In the genomic region with DNA sequence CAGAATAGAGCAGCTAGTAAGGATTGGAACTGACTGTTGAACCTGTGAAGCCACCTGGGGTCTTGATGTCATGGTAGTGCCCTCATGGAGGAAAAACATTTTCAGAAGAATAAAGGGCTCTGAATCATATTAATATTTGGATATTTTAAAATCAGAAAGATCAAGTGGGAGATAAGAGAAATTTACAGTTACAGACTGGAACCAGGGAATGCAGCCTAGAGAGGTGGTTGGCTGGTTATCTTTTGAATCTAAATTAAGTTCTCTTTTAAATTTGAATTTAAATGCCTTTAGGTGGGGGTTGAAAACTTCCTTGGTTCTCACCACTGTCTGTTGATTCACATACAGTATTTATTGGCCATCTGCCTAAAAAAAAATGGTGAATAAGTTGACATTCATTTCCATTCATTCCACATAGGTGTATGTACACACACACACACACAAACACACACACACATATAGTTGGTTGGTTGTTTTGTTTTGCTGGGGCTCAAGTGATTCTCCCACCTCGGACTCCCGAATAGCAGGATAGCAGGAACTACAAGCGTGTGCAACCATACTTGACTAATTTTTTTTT, we compare ENCODE assay signal across 20 cellular contexts. TPM values are rescaled to one million over a fixed set of nuclear protein-coding genes. Genes with fewer than 3 reads are reported as not detected.
DNase-seq lines count a peak whose midpoint lies in the region; ATAC-seq, FAIRE-seq and TF ChIP-seq lines count a peak whose summit lies in the region.
"Had no signal": no experiment of that assay in that cellular context is flagged by ENCODE, and none has a peak within 500 bp of the region (broad histone marks: within the 10 kb centered on the region; RNA-seq: fewer than 3 reads in every experiment).

No MANE protein-coding gene starts in this region.

- H3K23ac ChIP-seq in H1 (ENCODE audit: insufficient read length) (no peak overlapping the region), neuronal stem cell (ENCODE audit: low read depth, low read length, poor library complexity) (no peak overlapping the region)

- H3K79me1 ChIP-seq in H1 (ENCODE audit: low read depth, low read length) (no peaks in the 10 kb centered on the region), neuronal stem cell (ENCODE audit: low read depth, low read length) (peaks cover 4% of the 10 kb centered on the region)

- peak overlapping the region; percentile 25 for H2BK120ac ChIP-seq in H1 (replicated peaks; ENCODE audit: low read depth, low read length)
- no peak overlapping the region for H2BK120ac ChIP-seq in neuronal stem cell (ENCODE audit: low read depth, low read length)

- H3K27ac ChIP-seq in H1 (ENCODE audit: low read depth, low read length): no peak overlapping the region
- peak overlapping the region; percentile 53 for H3K27ac ChIP-seq in neuronal stem cell (replicated peaks; ENCODE audit: low read length)
- H3K27ac ChIP-seq in smooth muscle cell (ENCODE audit: low read depth): no peak overlapping the region
- H3K27ac ChIP-seq: heart right ventricle, ovary had no signal

- peak overlapping the region; percentile 48 to 56 for H3K4me2 ChIP-seq in H1 (ENCODE audit: insufficient read depth in 1 of 2, low read depth in 2 of 2, low read length in 2 of 2)
- H3K4me2 ChIP-seq in neuronal stem cell (ENCODE audit: insufficient read depth, low read length, poor library complexity, severe bottlenecking): no peak overlapping the region
- no peak overlapping the region for H3K4me2 ChIP-seq in smooth muscle cell

- FAIRE-seq in H1 (lab: Jason Lieb, UNC): no peak

- TF ChIP-seq RAD21 in H1 (IDR thresholded peaks at IDR 0.05 in 1 of 2, conservative IDR thresholded peaks at IDR 0.05 in 1 of 2; ENCODE audit: low read depth in 2 of 2, low read length in 2 of 2): no peak

- H3K79me2 ChIP-seq in H1 (ENCODE audit: control insufficient read depth in 1 of 2, insufficient read depth in 2 of 2, low read length in 2 of 2) (no peaks in the 10 kb centered on the region), smooth muscle cell (ENCODE audit: low read depth) (no peaks in the 10 kb centered on the region)

- H3F3A ChIP-seq in smooth muscle cell (ENCODE audit: low read depth): no peaks in the 10 kb centered on the region

- H2BK5ac ChIP-seq in H1 (ENCODE audit: low read depth, low read length): peak overlapping the region; percentile 35; the same call in 1 of the 2 replicates
- H2BK5ac ChIP-seq in neuronal stem cell (ENCODE audit: low read length): no peak overlapping the region

- H3K14ac ChIP-seq in H1 (ENCODE audit: insufficient read length) (no peak overlapping the region), neuronal stem cell (ENCODE audit: low read length) (no peak overlapping the region)

- H3K4me3 ChIP-seq in H7 (ENCODE audit: insufficient read depth, low read depth, low read length): peak overlapping the region; percentile 6; the same call in 1 of the 2 replicates
- H3K4me3 ChIP-seq in H1 (ENCODE audit: extremely low read depth in 1 of 4, insufficient read depth in 2 of 4, low read depth in 3 of 4, low read length in 4 of 4): peak overlapping the region in 1 of 4 experiments; percentile 44; a peak in 3 of 8 replicates
- no peak overlapping the region for H3K4me3 ChIP-seq in neuronal stem cell (ENCODE audit: low read length in 2 of 2)
- H3K4me3 ChIP-seq in smooth muscle cell: no peak overlapping the region
- no peak overlapping the region for H3K4me3 ChIP-seq in mucosa of descending colon
- H3K4me3 ChIP-seq: heart right ventricle, ovary had no signal

- H3K56ac ChIP-seq in H1 (replicated peaks; ENCODE audit: insufficient read length, low read depth, low read length): no peak overlapping the region

- H3K4me1 ChIP-seq in H1 (replicated peaks in 1 of 4; ENCODE audit: control insufficient read depth in 3 of 4, insufficient read depth in 4 of 4, low read length in 3 of 4) (peaks cover 0 to 12% (median 7%) of the 10 kb centered on the region in 4 experiments; a peak in 6 of 7 replicates), neuronal stem cell (ENCODE audit: control insufficient read depth in 2 of 2, insufficient read depth in 1 of 2, low read depth in 1 of 2, low read length in 2 of 2) (peaks cover 9 to 10% of the 10 kb centered on the region in 2 donors), smooth muscle cell (ENCODE audit: low read depth) (peaks cover 3% of the 10 kb centered on the region), mucosa of descending colon (ENCODE audit: low read depth) (no peaks in the 10 kb centered on the region)

- no peak for DNase-seq in H7
- DNase-seq in NCI-H226: peak; percentile 28
- DNase-seq in H1 (ENCODE audit: low read depth in 1 of 2, low spot score in 2 of 2): no peak
- DNase-seq in neuronal stem cell (ENCODE audit: low spot score): no peak
- DNase-seq in smooth muscle cell (lab: John Stamatoyannopoulos, UW; ENCODE audit: unreplicated experiment): no peak
- no peak for DNase-seq in mucosa of descending colon
- no peak for DNase-seq in hypothalamus (lab: John Stamatoyannopoulos, UW)
- DNase-seq: activated B cell treated with CpG ODN at 0.5 μM for 24 hours; activated naive CD4-positive, alpha-beta T cell treated with anti-CD3 and anti-CD28 coated beads, Interleukin-2, amount 50 U/mL, for 16 hours; activated T-cell treated with anti-CD3 and anti-CD28 coated beads, Interleukin-2, amount 50 U/mL, for 4 hours; AML-193; heart right ventricle; islet precursor cell; KG1; MV-4-11; naive B cell; NCI-H1694; ovary had no signal

- H3K36me3 ChIP-seq in H7 (replicated peaks; ENCODE audit: control insufficient read depth, insufficient read depth, low read length) (no peaks in the 10 kb centered on the region), H1 (ENCODE audit: control insufficient read depth in 2 of 4, insufficient read depth in 4 of 4, low read length in 3 of 4) (no peaks in the 10 kb centered on the region), neuronal stem cell (replicated peaks in 1 of 2; ENCODE audit: control insufficient read depth in 2 of 2, insufficient read depth in 2 of 2, low read length in 2 of 2) (no peaks in the 10 kb centered on the region), smooth muscle cell (ENCODE audit: low read depth) (no peaks in the 10 kb centered on the region), mucosa of descending colon (ENCODE audit: low read depth) (no peaks in the 10 kb centered on the region)
- H3K36me3 ChIP-seq: HAP-1, heart right ventricle, ovary had no signal

- POLR2A ChIA-PET in H1 (lab: Charles Lee; ENCODE audit: partially characterized antibody): interaction anchor here (1.2 to 2.0 kb wide), 3 partner anchors 19 to 164 kb away, joined by 3 to 7 read pairs (median 5); a partner anchor contains a TSS

- peak overlapping the region; percentile 4 for H4K91ac ChIP-seq in H1 (replicated peaks; ENCODE audit: insufficient read length, low read length)
- H4K91ac ChIP-seq in neuronal stem cell (ENCODE audit: low read depth, low read length, poor library complexity): no peak overlapping the region

- H3K4ac ChIP-seq in H1 (replicated peaks; ENCODE audit: insufficient read length, low read depth, low read length) (no peak overlapping the region), neuronal stem cell (ENCODE audit: low read length) (no peak overlapping the region)

- H3K23me2 ChIP-seq in H1 (ENCODE audit: low read depth, low read length): 0 out of 2 replicates have a peak, but pooled peaks cover 4% of the 10 kb centered on the region

- peak overlapping the region in 1 of 4 experiments; percentile 15; a peak in 1 of 7 replicates for H3K9ac ChIP-seq in H1 (replicated peaks in 1 of 4; ENCODE audit: extremely low read depth in 1 of 4, low read depth in 3 of 4, low read length in 3 of 4)
- H3K9ac ChIP-seq in neuronal stem cell (ENCODE audit: low read depth, low read length, poor library complexity): no peak overlapping the region
- H3K9ac ChIP-seq in smooth muscle cell (ENCODE audit: low read depth): no peak overlapping the region

- H2AK5ac ChIP-seq in H1 (ENCODE audit: low read depth, low read length): no peak overlapping the region; the same call in 1 of the 2 replicates
- H2AK5ac ChIP-seq in neuronal stem cell (ENCODE audit: low read depth, low read length): no peak overlapping the region

- no peaks in the 10 kb centered on the region for H4K20me1 ChIP-seq in H1 (replicated peaks in 1 of 2; ENCODE audit: control insufficient read depth in 1 of 2, insufficient read depth in 2 of 2, low read length in 2 of 2)
- H4K20me1 ChIP-seq in smooth muscle cell (ENCODE audit: low read depth): no peaks in the 10 kb centered on the region

- H3K18ac ChIP-seq in H1 (ENCODE audit: extremely low read depth, low read length): no peak overlapping the region
- H3K18ac ChIP-seq in neuronal stem cell (ENCODE audit: low read length): no peak overlapping the region

- no peaks in the 10 kb centered on the region for H3K27me3 ChIP-seq in H7 (ENCODE audit: control insufficient read depth, insufficient read depth, low read length)
- H3K27me3 ChIP-seq in H1 (replicated peaks in 1 of 4; ENCODE audit: control insufficient read depth in 3 of 4, extremely low read depth in 1 of 4, insufficient read depth in 3 of 4, low read length in 3 of 4): no peaks in the 10 kb centered on the region
- H3K27me3 ChIP-seq in neuronal stem cell (ENCODE audit: control insufficient read depth in 3 of 3, insufficient read depth in 3 of 3, low read depth in 1 of 3, low read length in 3 of 3): no peaks in the 10 kb centered on the region
- H3K27me3 ChIP-seq in smooth muscle cell (ENCODE audit: low read depth): no peaks in the 10 kb centered on the region
- H3K27me3 ChIP-seq: heart right ventricle, ovary had no signal

- intact Hi-C loops in mucosa of descending colon (cut with DNase I, micrococcal nuclease): no loop called here

- no peak overlapping the region for H2AFZ ChIP-seq in H1 (ENCODE audit: low read length)
- H2AFZ ChIP-seq in neuronal stem cell (ENCODE audit: low read length): peak overlapping the region; percentile 71
- H2AFZ ChIP-seq in smooth muscle cell (ENCODE audit: low read depth): no peak overlapping the region

- H2BK12ac ChIP-seq in H1 (ENCODE audit: low read depth, low read length) (peak overlapping the region; percentile 82), neuronal stem cell (ENCODE audit: low read length) (no peak overlapping the region)

- H4K5ac ChIP-seq in H1 (ENCODE audit: insufficient read length, low read depth, low read length): peak overlapping the region; percentile 8

- no peaks in the 10 kb centered on the region for H3K9me3 ChIP-seq in H1 (ENCODE audit: insufficient read depth in 2 of 2, low read depth in 1 of 2, low read length in 1 of 2)
- no peaks in the 10 kb centered on the region for H3K9me3 ChIP-seq in neuronal stem cell (replicated peaks in 1 of 2; ENCODE audit: control insufficient read depth in 2 of 2, insufficient read depth in 1 of 2, low read depth in 1 of 2, low read length in 2 of 2)
- no peaks in the 10 kb centered on the region for H3K9me3 ChIP-seq in smooth muscle cell (replicated peaks; ENCODE audit: low read depth)
- no peaks in the 10 kb centered on the region for H3K9me3 ChIP-seq in mucosa of descending colon
- H3K9me3 ChIP-seq: HAP-1, heart right ventricle, ovary had no signal

- ATAC-seq in mucosa of descending colon (no peak), HG02884 (IDR thresholded peaks at IDR 0.05; ENCODE audit: unreplicated experiment) (no peak)
- ATAC-seq: activated T-cell treated with anti-CD3 and anti-CD28 coated beads, Interleukin-2, amount 50 U/mL, for 4 hours; heart right ventricle had no signal

- H4K8ac ChIP-seq in H1 (ENCODE audit: extremely low read depth, insufficient read depth, low read length) (no peak overlapping the region), neuronal stem cell (ENCODE audit: low read depth, low read length) (no peak overlapping the region)

- CTCF ChIA-PET in H1 (lab: Charles Lee; ENCODE audit: partially characterized antibody): interaction anchor here (0.6 to 3.4 kb wide), 8 partner anchors 10 to 171 kb away, joined by 3 to 20 read pairs (median 4); a partner anchor contains a TSS

- H2BK20ac ChIP-seq in H1 (ENCODE audit: low read length): no peak overlapping the region

- TF ChIP-seq EP300 in H1 (IDR thresholded peaks at IDR 0.05; ENCODE audit: borderline replicate concordance in 1 of 2, low read depth in 2 of 2, low read length in 2 of 2): no peak

- H2BK15ac ChIP-seq in H1 (ENCODE audit: low read length) (no peak overlapping the region), neuronal stem cell (ENCODE audit: low read length) (no peak overlapping the region)

- 71% methylated on average over 3 of the region's 3 CpGs; no CpG with 5 or more reads in 1 of the 2 experiments for WGBS in H1 (ENCODE audit: extremely low coverage in 1 of 2, insufficient coverage in 1 of 2, insufficient read length in 1 of 2, insufficient replicate concordance in 2 of 2, low coverage in 1 of 2, low lambda C conversion rate in 2 of 2, missing lambda C conversion rate in 1 of 2), 2 experiments
- no CpG with 5 or more reads among the region's 3 CpGs for WGBS in neuronal stem cell (ENCODE audit: extremely low coverage in 2 of 2, insufficient read length in 2 of 2, insufficient replicate concordance in 1 of 2), 2 donors
- 66% methylated on average over 3 of the region's 3 CpGs for WGBS in smooth muscle cell (ENCODE audit: low lambda C conversion rate)

- TF ChIP-seq CTCF in H1 (IDR thresholded peaks at IDR 0.05; ENCODE audit: control extremely low read depth in 1 of 3, insufficient read depth in 1 of 3, low read depth in 1 of 3, low read length in 3 of 3) (no peak), smooth muscle cell (IDR thresholded peaks at IDR 0.05; ENCODE audit: borderline replicate concordance, insufficient read depth, poor library complexity, severe bottlenecking) (no peak), mucosa of descending colon (IDR thresholded peaks at IDR 0.05) (no peak)

- no peak for TF ChIP-seq POLR2A in H1 (IDR thresholded peaks at IDR 0.05; ENCODE audit: control extremely low read depth in 1 of 2, low read depth in 2 of 2, low read length in 2 of 2)

RNA-seq across cellular contexts. Expression of a gene that starts 35.7 kb away (rescaled TPM):
- total RNA-seq in H7 (2014; rRNA removed; shearing (Covaris generic)): 10.0 and 12.0 TPM in 2 replicates
- 21.6 and 22.6 TPM in 2 replicates for total RNA-seq in H1 (2021; fragmentation: NEBNext Ultra II Directional; extraction: Animal tissue kit (Norgen Biotek cat#: 25700))
- polyA plus RNA-seq in H1 (2011; rRNA removed): 4.2 and 4.4 TPM in 2 replicates
- polyA plus RNA-seq in H1 (2011; cell fraction: cytosol; rRNA removed): 4.9 TPM
- 6.3 TPM for polyA plus RNA-seq in H1 (2011; cell fraction: nucleus; rRNA removed)
- 8.3 to 11.1 TPM (median 9.2 TPM) in 4 replicates for polyA plus RNA-seq in H1 (2012, experiment 1 of 2)
- 2.5 TPM for polyA plus RNA-seq in H1 (2012, experiment 2 of 2)
- 13.2 TPM for polyA plus RNA-seq in H1 (2013, experiment 1 of 2)
- 14.0 TPM for polyA plus RNA-seq in H1 (2013, experiment 2 of 2)
- polyA minus RNA-seq in H1 (2011; rRNA and poly(A)+ RNA removed): 9.0 and 9.8 TPM in 2 replicates
- 8.5 TPM for polyA minus RNA-seq in H1 (2011; cell fraction: cytosol; rRNA and poly(A)+ RNA removed)
- polyA minus RNA-seq in H1 (2011; cell fraction: nucleus; rRNA and poly(A)+ RNA removed): 7.9 TPM
- polyA plus RNA-seq in neuronal stem cell (2013, experiment 1 of 2): 12.6 TPM
- polyA plus RNA-seq in neuronal stem cell (2013, experiment 2 of 2): 12.9 TPM
- total RNA-seq in smooth muscle cell: 2.6 and 6.3 TPM in 2 replicates
- polyA plus RNA-seq in smooth muscle cell: 1.5 and 1.7 TPM in 2 replicates
- total RNA-seq in mucosa of descending colon: 10 to 100 TPM; 27.8 to 54.6 (median 44.0) TPM

Comparison
In these comparisons a context has a peak if more than half of its experiments do, and no peak if none do; other contexts are left out.
1. H3K4me2 ChIP-seq: peak in H1 (2 of 2); none in neuronal stem cell (single experiment) and smooth muscle cell (single experiment).